In genomic region chr3:53624467-53624866, GRCh38 we compare ENCODE assay signal across 1 cellular context.
TF ChIP-seq lines count a peak whose summit lies in the region.

No MANE protein-coding gene starts in this region.

TF ChIP-seq in H1, 55 proteins besides CTCF, POLR2A, EP300 and RAD21 (continued from another document):
- peak; percentile 98 for TF ChIP-seq CHD7 (IDR thresholded peaks at IDR 0.05; ENCODE audit: insufficient replicate concordance, low read length)
